In the genomic region with DNA sequence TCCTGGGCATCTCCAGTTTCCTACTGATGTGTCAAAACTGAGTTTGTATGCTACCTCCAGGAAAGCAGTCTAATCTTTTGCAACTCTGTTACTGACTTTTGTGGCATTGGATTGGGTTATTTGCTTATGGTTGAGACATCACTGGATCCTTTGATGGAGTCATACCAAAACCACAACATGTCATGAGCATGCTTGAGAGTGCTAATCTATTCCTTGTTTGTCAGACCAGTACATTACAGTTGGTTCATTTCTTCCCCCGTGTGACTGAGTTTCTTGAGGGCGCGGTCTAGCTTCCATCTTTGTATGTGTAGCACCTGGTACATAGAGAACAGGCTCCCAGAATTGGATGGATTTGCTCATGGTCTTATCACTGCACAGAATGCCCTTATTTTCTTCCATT, we compare ENCODE assay signal across 1 cellular context.
TF ChIP-seq lines count a peak whose summit lies in the region.

No MANE protein-coding gene starts in this region.

TF ChIP-seq in HepG2, 621 proteins besides CTCF, POLR2A, EP300 and RAD21:
- no peak for TF ChIP-seq TRAFD1 (CRISPR knock-in tag; IDR thresholded peaks at IDR 0.05; ENCODE audit: borderline replicate concordance)
TF ChIP-seq in HepG2: peak in this region for 0.
